ENCODE assay signal across 1 cellular context in the genomic region with DNA sequence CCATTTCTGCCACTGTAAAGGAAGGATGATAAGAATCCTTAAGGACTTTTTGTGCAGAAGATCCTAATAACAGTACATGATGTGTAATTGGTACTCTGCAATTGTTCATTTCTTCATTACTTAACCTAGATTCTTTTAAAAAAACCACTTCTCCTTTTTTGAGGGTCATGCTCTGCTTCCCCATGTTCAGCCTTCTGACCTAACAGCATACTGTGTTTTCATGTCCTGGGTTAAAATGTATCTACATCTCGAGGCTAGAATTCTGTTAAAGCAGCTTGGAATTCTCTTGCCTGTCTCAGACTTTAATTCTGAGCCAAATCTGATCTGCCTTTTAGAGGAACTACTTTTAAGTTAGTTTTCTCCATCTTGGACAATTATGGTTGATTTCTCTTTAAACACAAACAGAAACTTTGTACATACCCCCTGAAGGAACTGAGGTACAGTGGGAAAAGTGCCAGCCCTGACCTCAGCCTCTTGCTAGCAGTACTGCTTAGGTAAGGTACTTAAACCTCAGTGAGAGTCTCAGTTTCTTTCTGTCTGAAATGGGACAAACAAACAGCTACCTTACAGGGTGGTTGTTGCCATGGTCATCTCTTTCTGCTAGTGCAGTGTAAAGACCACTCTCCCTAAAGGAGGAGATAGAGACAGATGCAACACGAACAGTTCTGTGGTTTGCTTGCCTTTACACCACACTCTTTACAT.
A peak's percentile ranks its signal among the peaks of the same experiment; 100 is the strongest.
TF ChIP-seq lines count a peak whose summit lies in the region.

No MANE protein-coding gene starts in this region.

TF ChIP-seq in GM12878, 131 proteins besides CTCF, POLR2A, EP300 and RAD21 (continued from another document):
- TF ChIP-seq, protein P1, sequence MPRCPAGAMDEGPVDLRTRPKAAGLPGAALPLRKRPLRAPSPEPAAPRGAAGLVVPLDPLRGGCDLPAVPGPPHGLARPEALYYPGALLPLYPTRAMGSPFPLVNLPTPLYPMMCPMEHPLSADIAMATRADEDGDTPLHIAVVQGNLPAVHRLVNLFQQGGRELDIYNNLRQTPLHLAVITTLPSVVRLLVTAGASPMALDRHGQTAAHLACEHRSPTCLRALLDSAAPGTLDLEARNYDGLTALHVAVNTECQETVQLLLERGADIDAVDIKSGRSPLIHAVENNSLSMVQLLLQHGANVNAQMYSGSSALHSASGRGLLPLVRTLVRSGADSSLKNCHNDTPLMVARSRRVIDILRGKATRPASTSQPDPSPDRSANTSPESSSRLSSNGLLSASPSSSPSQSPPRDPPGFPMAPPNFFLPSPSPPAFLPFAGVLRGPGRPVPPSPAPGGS (IDR thresholded peaks at IDR 0.05; ENCODE audit: borderline replicate concordance, insufficient read depth, low read depth, low read length, poor library complexity, severe bottlenecking), result no peak
- TF ChIP-seq YBX1 (IDR thresholded peaks at IDR 0.05) (no peak), ZZZ3 (IDR thresholded peaks at IDR 0.05; ENCODE audit: control insufficient read depth, insufficient read length, low read depth) (no peak), ZBED1 (IDR thresholded peaks at IDR 0.05; ENCODE audit: borderline replicate concordance) (no peak), ATF7 (IDR thresholded peaks at IDR 0.05; ENCODE audit: low read depth) (peak; percentile 44), RAD51 (IDR thresholded peaks at IDR 0.05) (no peak), SP1 (IDR thresholded peaks at IDR 0.05; ENCODE audit: low read depth, low read length) (no peak), STAT3 (IDR thresholded peaks at IDR 0.05; ENCODE audit: low read depth, low read length) (no peak), RELA (IDR thresholded peaks at IDR 0.05; ENCODE audit: borderline replicate concordance, partially characterized antibody) (no peak), TARDBP (IDR thresholded peaks at IDR 0.05; ENCODE audit: borderline replicate concordance) (no peak), PML (IDR thresholded peaks at IDR 0.05; ENCODE audit: low read length) (no peak), ZNF207 (IDR thresholded peaks at IDR 0.05; ENCODE audit: borderline replicate concordance) (no peak), SMC3 (IDR thresholded peaks at IDR 0.05; ENCODE audit: borderline replicate concordance, low read length) (no peak), SPI1 (IDR thresholded peaks at IDR 0.05; ENCODE audit: borderline replicate concordance, insufficient read depth, low read depth, low read length) (peak; percentile 90), BHLHE40 (IDR thresholded peaks at IDR 0.05; ENCODE audit: borderline replicate concordance in 1 of 2, low read depth in 2 of 2, low read length in 1 of 2) (no peak), DPF2 (IDR thresholded peaks at IDR 0.05) (0 out of 2 replicates have a peak, but pooled peaks have one; percentile 33), IKZF1 (conservative IDR thresholded peaks at IDR 0.05) (0 out of 2 replicates have a peak, but pooled peaks have one; percentile 16), HCFC1 (IDR thresholded peaks at IDR 0.05; ENCODE audit: low read length) (no peak), POLR2AphosphoS2 (IDR thresholded peaks at IDR 0.05; ENCODE audit: low read depth, low read length) (no peak), FOS (IDR thresholded peaks at IDR 0.05; ENCODE audit: borderline replicate concordance, extremely low read depth, insufficient read length) (no peak), NR2F1 (conservative IDR thresholded peaks at IDR 0.05) (peak; percentile 52; the same call in 1 of the 2 replicates), HDAC2 (IDR thresholded peaks at IDR 0.05) (no peak), LARP7 (IDR thresholded peaks at IDR 0.05) (no peak), SIN3A (IDR thresholded peaks at IDR 0.05; ENCODE audit: low read depth, low read length) (no peak), RUNX3 (IDR thresholded peaks at IDR 0.05; ENCODE audit: low read length) (peak; percentile 61), PAX5 (IDR thresholded peaks at IDR 0.05; ENCODE audit: borderline replicate concordance, low read depth, low read length) (peak; percentile 66; the same call in 1 of the 2 replicates), BCL11A (IDR thresholded peaks at IDR 0.05; ENCODE audit: low read depth, low read length) (no peak), POLR2AphosphoS5 (IDR thresholded peaks at IDR 0.05; ENCODE audit: low read length) (no peak), IKZF2 (IDR thresholded peaks at IDR 0.05) (peak in 1 of 2 experiments; percentile 36; a peak in 1 of 4 replicates), CREB1 (IDR thresholded peaks at IDR 0.05; ENCODE audit: low read depth) (no peak), MEF2A (IDR thresholded peaks at IDR 0.05; ENCODE audit: insufficient read depth, low read depth, low read length) (no peak), RFX5 (IDR thresholded peaks at IDR 0.05; ENCODE audit: low read depth, low read length) (no peak), BACH1 (IDR thresholded peaks at IDR 0.05; ENCODE audit: borderline replicate concordance) (no peak), CBFB (IDR thresholded peaks at IDR 0.05; ENCODE audit: low read depth) (no peak), SMAD5 (IDR thresholded peaks at IDR 0.05; ENCODE audit: low read depth) (no peak), MEF2B (IDR thresholded peaks at IDR 0.05; ENCODE audit: partially characterized antibody, poor library complexity, severe bottlenecking) (no peak), RBBP5 (conservative IDR thresholded peaks at IDR 0.05) (no peak)
- TF ChIP-seq, protein P2, sequence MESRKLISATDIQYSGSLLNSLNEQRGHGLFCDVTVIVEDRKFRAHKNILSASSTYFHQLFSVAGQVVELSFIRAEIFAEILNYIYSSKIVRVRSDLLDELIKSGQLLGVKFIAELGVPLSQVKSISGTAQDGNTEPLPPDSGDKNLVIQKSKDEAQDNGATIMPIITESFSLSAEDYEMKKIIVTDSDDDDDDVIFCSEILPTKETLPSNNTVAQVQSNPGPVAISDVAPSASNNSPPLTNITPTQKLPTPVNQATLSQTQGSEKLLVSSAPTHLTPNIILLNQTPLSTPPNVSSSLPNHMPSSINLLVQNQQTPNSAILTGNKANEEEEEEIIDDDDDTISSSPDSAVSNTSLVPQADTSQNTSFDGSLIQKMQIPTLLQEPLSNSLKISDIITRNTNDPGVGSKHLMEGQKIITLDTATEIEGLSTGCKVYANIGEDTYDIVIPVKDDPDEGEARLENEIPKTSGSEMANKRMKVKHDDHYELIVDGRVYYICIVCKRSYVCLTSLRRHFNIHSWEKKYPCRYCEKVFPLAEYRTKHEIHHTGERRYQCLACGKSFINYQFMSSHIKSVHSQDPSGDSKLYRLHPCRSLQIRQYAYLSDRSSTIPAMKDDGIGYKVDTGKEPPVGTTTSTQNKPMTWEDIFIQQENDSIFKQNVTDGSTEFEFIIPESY (IDR thresholded peaks at IDR 0.05), result no peak
- TF ChIP-seq, protein P3, sequence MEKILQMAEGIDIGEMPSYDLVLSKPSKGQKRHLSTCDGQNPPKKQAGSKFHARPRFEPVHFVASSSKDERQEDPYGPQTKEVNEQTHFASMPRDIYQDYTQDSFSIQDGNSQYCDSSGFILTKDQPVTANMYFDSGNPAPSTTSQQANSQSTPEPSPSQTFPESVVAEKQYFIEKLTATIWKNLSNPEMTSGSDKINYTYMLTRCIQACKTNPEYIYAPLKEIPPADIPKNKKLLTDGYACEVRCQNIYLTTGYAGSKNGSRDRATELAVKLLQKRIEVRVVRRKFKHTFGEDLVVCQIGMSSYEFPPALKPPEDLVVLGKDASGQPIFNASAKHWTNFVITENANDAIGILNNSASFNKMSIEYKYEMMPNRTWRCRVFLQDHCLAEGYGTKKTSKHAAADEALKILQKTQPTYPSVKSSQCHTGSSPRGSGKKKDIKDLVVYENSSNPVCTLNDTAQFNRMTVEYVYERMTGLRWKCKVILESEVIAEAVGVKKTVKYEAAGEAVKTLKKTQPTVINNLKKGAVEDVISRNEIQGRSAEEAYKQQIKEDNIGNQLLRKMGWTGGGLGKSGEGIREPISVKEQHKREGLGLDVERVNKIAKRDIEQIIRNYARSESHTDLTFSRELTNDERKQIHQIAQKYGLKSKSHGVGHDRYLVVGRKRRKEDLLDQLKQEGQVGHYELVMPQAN (conservative IDR thresholded peaks at IDR 0.05), result no peak
- TF ChIP-seq, protein P4, sequence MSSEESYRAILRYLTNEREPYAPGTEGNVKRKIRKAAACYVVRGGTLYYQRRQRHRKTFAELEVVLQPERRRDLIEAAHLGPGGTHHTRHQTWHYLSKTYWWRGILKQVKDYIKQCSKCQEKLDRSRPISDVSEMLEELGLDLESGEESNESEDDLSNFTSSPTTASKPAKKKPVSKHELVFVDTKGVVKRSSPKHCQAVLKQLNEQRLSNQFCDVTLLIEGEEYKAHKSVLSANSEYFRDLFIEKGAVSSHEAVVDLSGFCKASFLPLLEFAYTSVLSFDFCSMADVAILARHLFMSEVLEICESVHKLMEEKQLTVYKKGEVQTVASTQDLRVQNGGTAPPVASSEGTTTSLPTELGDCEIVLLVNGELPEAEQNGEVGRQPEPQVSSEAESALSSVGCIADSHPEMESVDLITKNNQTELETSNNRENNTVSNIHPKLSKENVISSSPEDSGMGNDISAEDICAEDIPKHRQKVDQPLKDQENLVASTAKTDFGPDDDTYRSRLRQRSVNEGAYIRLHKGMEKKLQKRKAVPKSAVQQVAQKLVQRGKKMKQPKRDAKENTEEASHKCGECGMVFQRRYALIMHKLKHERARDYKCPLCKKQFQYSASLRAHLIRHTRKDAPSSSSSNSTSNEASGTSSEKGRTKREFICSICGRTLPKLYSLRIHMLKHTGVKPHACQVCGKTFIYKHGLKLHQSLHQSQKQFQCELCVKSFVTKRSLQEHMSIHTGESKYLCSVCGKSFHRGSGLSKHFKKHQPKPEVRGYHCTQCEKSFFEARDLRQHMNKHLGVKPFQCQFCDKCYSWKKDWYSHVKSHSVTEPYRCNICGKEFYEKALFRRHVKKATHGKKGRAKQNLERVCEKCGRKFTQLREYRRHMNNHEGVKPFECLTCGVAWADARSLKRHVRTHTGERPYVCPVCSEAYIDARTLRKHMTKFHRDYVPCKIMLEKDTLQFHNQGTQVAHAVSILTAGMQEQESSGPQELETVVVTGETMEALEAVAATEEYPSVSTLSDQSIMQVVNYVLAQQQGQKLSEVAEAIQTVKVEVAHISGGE (CRISPR knock-in tag; IDR thresholded peaks at IDR 0.05), result no peak
- TF ChIP-seq, protein P5, sequence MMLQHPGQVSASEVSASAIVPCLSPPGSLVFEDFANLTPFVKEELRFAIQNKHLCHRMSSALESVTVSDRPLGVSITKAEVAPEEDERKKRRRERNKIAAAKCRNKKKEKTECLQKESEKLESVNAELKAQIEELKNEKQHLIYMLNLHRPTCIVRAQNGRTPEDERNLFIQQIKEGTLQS (IDR thresholded peaks at IDR 0.05; ENCODE audit: borderline replicate concordance, extremely low read depth, low read depth, low read length), result no peak
- TF ChIP-seq, protein P6, sequence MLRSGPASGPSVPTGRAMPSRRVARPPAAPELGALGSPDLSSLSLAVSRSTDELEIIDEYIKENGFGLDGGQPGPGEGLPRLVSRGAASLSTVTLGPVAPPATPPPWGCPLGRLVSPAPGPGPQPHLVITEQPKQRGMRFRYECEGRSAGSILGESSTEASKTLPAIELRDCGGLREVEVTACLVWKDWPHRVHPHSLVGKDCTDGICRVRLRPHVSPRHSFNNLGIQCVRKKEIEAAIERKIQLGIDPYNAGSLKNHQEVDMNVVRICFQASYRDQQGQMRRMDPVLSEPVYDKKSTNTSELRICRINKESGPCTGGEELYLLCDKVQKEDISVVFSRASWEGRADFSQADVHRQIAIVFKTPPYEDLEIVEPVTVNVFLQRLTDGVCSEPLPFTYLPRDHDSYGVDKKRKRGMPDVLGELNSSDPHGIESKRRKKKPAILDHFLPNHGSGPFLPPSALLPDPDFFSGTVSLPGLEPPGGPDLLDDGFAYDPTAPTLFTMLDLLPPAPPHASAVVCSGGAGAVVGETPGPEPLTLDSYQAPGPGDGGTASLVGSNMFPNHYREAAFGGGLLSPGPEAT (IDR thresholded peaks at IDR 0.05; ENCODE audit: low read depth), result peak; percentile 40; the same call in 1 of the 2 replicates
- TF ChIP-seq, protein P7, sequence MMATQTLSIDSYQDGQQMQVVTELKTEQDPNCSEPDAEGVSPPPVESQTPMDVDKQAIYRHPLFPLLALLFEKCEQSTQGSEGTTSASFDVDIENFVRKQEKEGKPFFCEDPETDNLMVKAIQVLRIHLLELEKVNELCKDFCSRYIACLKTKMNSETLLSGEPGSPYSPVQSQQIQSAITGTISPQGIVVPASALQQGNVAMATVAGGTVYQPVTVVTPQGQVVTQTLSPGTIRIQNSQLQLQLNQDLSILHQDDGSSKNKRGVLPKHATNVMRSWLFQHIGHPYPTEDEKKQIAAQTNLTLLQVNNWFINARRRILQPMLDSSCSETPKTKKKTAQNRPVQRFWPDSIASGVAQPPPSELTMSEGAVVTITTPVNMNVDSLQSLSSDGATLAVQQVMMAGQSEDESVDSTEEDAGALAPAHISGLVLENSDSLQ (IDR thresholded peaks at IDR 0.05), result no peak
- TF ChIP-seq, protein P8, sequence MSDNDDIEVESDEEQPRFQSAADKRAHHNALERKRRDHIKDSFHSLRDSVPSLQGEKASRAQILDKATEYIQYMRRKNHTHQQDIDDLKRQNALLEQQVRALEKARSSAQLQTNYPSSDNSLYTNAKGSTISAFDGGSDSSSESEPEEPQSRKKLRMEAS (IDR thresholded peaks at IDR 0.05; ENCODE audit: low read depth, low read length), result no peak
